Comparison of ENCODE assay signal across 12 cellular contexts in the genomic region with DNA sequence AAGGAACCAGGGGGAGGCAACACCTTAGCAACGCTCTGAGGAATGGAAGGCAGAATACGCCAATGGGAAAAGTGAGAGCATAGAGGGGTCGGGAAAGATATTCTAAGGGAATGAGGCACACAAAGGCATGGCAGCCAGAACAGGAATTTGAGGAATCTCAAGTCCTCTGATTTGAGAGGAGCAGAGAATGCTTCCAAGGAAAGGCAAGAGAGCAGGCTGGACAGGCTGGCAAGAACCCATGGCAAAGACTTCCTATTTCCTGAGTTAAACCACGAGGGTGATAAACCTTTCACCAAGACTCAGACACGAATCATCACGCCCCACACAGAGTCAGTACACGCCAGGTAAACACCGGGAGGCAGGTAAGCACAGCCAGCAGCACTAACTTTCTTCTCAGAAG.
A peak's percentile ranks its signal among the peaks of the same experiment; 100 is the strongest.
DNase-seq lines count a peak whose midpoint lies in the region; ATAC-seq, FAIRE-seq and TF ChIP-seq lines count a peak whose summit lies in the region.
"Had no signal": no experiment of that assay in that cellular context is flagged by ENCODE, and none has a peak within 500 bp of the region (broad histone marks: within the 10 kb centered on the region; RNA-seq: fewer than 3 reads in every experiment).

No MANE protein-coding gene starts in this region.

- peak overlapping the region; percentile 46 for H3K4me3 Mint-ChIP-seq in astrocyte (ENCODE audit: unreplicated experiment)
- H3K4me3 Mint-ChIP-seq: activated T-cell treated with anti-CD3 and anti-CD28 coated beads, Interleukin-2, amount 50 U/mL, for 72 hours had no signal

- H3K36me3 ChIP-seq in astrocyte (ENCODE audit: insufficient read depth, low read length) (no peaks in the 10 kb centered on the region), iPS-20b (ENCODE audit: insufficient read depth, low read depth, low read length) (no peaks in the 10 kb centered on the region), smooth muscle cell (ENCODE audit: low read depth) (no peaks in the 10 kb centered on the region), sigmoid colon (no peaks in the 10 kb centered on the region)

- H3K27ac ChIP-seq in astrocyte (ENCODE audit: low read depth, low read length): peak overlapping the region; percentile 10
- H3K27ac ChIP-seq in iPS-20b (ENCODE audit: low read length): peak overlapping the region; percentile 48
- peak overlapping the region; percentile 90 for H3K27ac ChIP-seq in smooth muscle cell (ENCODE audit: low read depth)
- no peak overlapping the region for H3K27ac ChIP-seq in sigmoid colon

- intact Hi-C loops in sigmoid colon (cut with DNase I): no loop called here

- TF ChIP-seq EP300 in sigmoid colon (IDR thresholded peaks at IDR 0.05): no peak

- 39% methylated on average over 8 of the region's 8 CpGs for WGBS in smooth muscle cell (ENCODE audit: low lambda C conversion rate)
- WGBS in sigmoid colon, 2 donors: 41 to 65% methylated on average over 8 of the region's 8 CpGs

- H3K4me2 ChIP-seq in astrocyte (ENCODE audit: low read length) (peak overlapping the region; percentile 47), smooth muscle cell (peak overlapping the region; percentile 44)

- H3K9me3 ChIP-seq in astrocyte (ENCODE audit: insufficient read depth, low read depth, low read length) (no peaks in the 10 kb centered on the region), iPS-20b (ENCODE audit: insufficient read depth, low read depth, low read length) (no peaks in the 10 kb centered on the region), smooth muscle cell (replicated peaks; ENCODE audit: low read depth) (no peaks in the 10 kb centered on the region), sigmoid colon (peaks cover 0 to 2% (median 0%) of the 10 kb centered on the region in 4 donors)

- H3K4me3 ChIP-seq in astrocyte (ENCODE audit: insufficient read depth, low read depth, low read length): no peak overlapping the region
- H3K4me3 ChIP-seq in iPS-20b (ENCODE audit: low read length): peak overlapping the region; percentile 39; the same call in 1 of the 2 replicates
- H3K4me3 ChIP-seq in smooth muscle cell: no peak overlapping the region
- H3K4me3 ChIP-seq in sigmoid colon: no peak overlapping the region

- no peaks in the 10 kb centered on the region for H3K27me3 ChIP-seq in astrocyte (ENCODE audit: insufficient read depth, low read length)
- no peaks in the 10 kb centered on the region for H3K27me3 ChIP-seq in iPS-20b (ENCODE audit: insufficient read depth, low read length)
- no peaks in the 10 kb centered on the region for H3K27me3 ChIP-seq in smooth muscle cell (ENCODE audit: low read depth)
- no peaks in the 10 kb centered on the region for H3K27me3 ChIP-seq in sigmoid colon

- H4K20me1 ChIP-seq in astrocyte (ENCODE audit: insufficient read depth, low read length) (peaks cover 50% of the 10 kb centered on the region), smooth muscle cell (ENCODE audit: low read depth) (peaks cover 99% of the 10 kb centered on the region)

- H3K4me1 ChIP-seq in astrocyte (ENCODE audit: insufficient read depth, low read length): peaks cover 42% of the 10 kb centered on the region
- peaks cover 60% of the 10 kb centered on the region for H3K4me1 ChIP-seq in iPS-20b (ENCODE audit: insufficient read depth, low read length)
- peaks cover 47% of the 10 kb centered on the region for H3K4me1 ChIP-seq in smooth muscle cell (ENCODE audit: low read depth)
- no peaks in the 10 kb centered on the region for H3K4me1 ChIP-seq in sigmoid colon

- peaks cover 11% of the 10 kb centered on the region for H3K36me3 Mint-ChIP-seq in astrocyte (ENCODE audit: low read depth, unreplicated experiment)

- FAIRE-seq in astrocyte (lab: Jason Lieb, UNC): peak; percentile 81

- ATAC-seq in HG02610 (IDR thresholded peaks at IDR 0.05; ENCODE audit: unreplicated experiment) (no peak), HG03565 (IDR thresholded peaks at IDR 0.05; ENCODE audit: unreplicated experiment) (no peak)
- ATAC-seq: activated T-cell treated with anti-CD3 and anti-CD28 coated beads, Interleukin-2, amount 50 U/mL, for 72 hours had no signal

- H3K4me1 Mint-ChIP-seq in astrocyte (ENCODE audit: low read depth, unreplicated experiment): peaks cover 83% of the 10 kb centered on the region

- H2AFZ ChIP-seq in astrocyte (ENCODE audit: low read depth, low read length) (no peak overlapping the region), smooth muscle cell (ENCODE audit: low read depth) (no peak overlapping the region)

- H3K9me3 Mint-ChIP-seq in astrocyte (ENCODE audit: unreplicated experiment): no peaks in the 10 kb centered on the region
- H3K9me3 Mint-ChIP-seq: activated T-cell treated with anti-CD3 and anti-CD28 coated beads, Interleukin-2, amount 50 U/mL, for 72 hours had no signal

- DNase-seq in HT1080 (ENCODE audit: low read depth) (peak; percentile 84), astrocyte (ENCODE audit: low read depth) (peak; percentile 74), smooth muscle cell (lab: John Stamatoyannopoulos, UW; ENCODE audit: unreplicated experiment) (no peak), sigmoid colon (no peak), NCI-H2107 (lab: John Stamatoyannopoulos, UW) (no peak)
- DNase-seq: activated T-cell treated with anti-CD3 and anti-CD28 coated beads, Interleukin-2, amount 50 U/mL, for 72 hours; DND-41; NCI-H187; stimulated activated CD4-positive, alpha-beta T cell treated with anti-CD3 and anti-CD28 coated beads, Interleukin-12 subunit alpha, Interleukin-12 subunit beta, amount 100 ng/mL, for 4 hours had no signal

- peaks cover 17% of the 10 kb centered on the region for H3F3A ChIP-seq in smooth muscle cell (ENCODE audit: low read depth)

- no peak for TF ChIP-seq POLR2A in sigmoid colon (IDR thresholded peaks at IDR 0.05)

- H3K27me3 Mint-ChIP-seq in astrocyte (ENCODE audit: low read depth, unreplicated experiment): no peaks in the 10 kb centered on the region

- H3K79me2 ChIP-seq in astrocyte (ENCODE audit: insufficient read depth, low read length) (peaks cover 90% of the 10 kb centered on the region), smooth muscle cell (ENCODE audit: low read depth) (peaks cover 85% of the 10 kb centered on the region)

- TF ChIP-seq CTCF in astrocyte (IDR thresholded peaks at IDR 0.05; ENCODE audit: insufficient read depth, low read depth, low read length): no peak
- no peak for TF ChIP-seq CTCF in smooth muscle cell (IDR thresholded peaks at IDR 0.05; ENCODE audit: borderline replicate concordance, insufficient read depth, poor library complexity, severe bottlenecking)
- no peak for TF ChIP-seq CTCF in sigmoid colon (IDR thresholded peaks at IDR 0.05)

- H3K27ac Mint-ChIP-seq in astrocyte (ENCODE audit: unreplicated experiment): peak overlapping the region; percentile 87
- H3K27ac Mint-ChIP-seq: activated T-cell treated with anti-CD3 and anti-CD28 coated beads, Interleukin-2, amount 50 U/mL, for 72 hours had no signal

- H3K9ac ChIP-seq in astrocyte (ENCODE audit: low read length) (peak overlapping the region; percentile 12), iPS-20b (ENCODE audit: low read depth, low read length) (no peak overlapping the region), smooth muscle cell (ENCODE audit: low read depth) (no peak overlapping the region)

Comparison
In these comparisons a context has a peak if more than half of its experiments do, and no peak if none do; other contexts are left out.
1. DNase-seq: peak in HT1080 (single experiment) and astrocyte (single experiment); none in smooth muscle cell (single experiment), sigmoid colon (single experiment) and NCI-H2107 (single experiment).
2. H3K27ac ChIP-seq: peak in astrocyte (single experiment), iPS-20b (single experiment) and smooth muscle cell (single experiment); none in sigmoid colon (0 of 4).